In the genomic region with DNA sequence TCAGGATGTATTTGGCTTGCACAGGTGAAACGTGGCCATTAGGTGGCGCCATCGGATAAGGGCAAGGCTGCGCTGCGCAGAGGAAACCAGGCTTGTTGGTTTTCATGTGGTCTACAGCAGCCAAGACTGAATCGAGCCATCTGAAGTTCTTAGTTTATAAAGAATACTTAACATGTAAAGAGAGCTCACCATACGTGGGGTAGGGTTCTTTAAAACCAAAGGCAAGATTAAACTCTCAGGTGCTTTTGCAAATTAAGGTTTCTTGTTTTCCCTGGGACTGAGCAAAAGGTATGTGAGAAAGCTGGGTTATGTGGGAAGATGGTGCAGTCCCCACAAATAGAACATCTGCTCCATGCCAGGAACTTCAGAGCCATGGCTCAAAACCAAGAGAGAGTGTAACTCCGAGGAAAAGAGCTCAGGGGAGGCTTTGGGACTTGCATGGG, we compare ENCODE assay signal across 8 cellular contexts. TPM values are rescaled to one million over a fixed set of nuclear protein-coding genes. Genes with fewer than 3 reads are reported as not detected.
A peak's percentile ranks its signal among the peaks of the same experiment; 100 is the strongest.
DNase-seq lines count a peak whose midpoint lies in the region; ATAC-seq, FAIRE-seq and TF ChIP-seq lines count a peak whose summit lies in the region.

No MANE protein-coding gene starts in this region.

- H3K27me3 ChIP-seq in endothelial cell of umbilical vein (ENCODE audit: control insufficient read depth in 2 of 2, insufficient read depth in 2 of 2, low read length in 2 of 2), result no peaks in the 10 kb centered on the region

- no peak overlapping the region for H3K9ac ChIP-seq in endothelial cell of umbilical vein (replicated peaks; ENCODE audit: extremely low read depth, insufficient read depth, low read length)

- no peaks in the 10 kb centered on the region for H3K36me3 ChIP-seq in endothelial cell of umbilical vein (ENCODE audit: control insufficient read depth in 2 of 2, extremely low read depth in 1 of 2, insufficient read depth in 2 of 2, low read length in 2 of 2)

- H4K20me1 ChIP-seq in endothelial cell of umbilical vein (replicated peaks; ENCODE audit: control insufficient read depth, extremely low read depth, insufficient read depth, low read length), result no peaks in the 10 kb centered on the region

- CTCF ChIA-PET in activated CD8-positive, alpha-beta memory T cell treated with anti-CD3 and anti-CD28 coated beads, Interleukin-2, amount 10 ng/mL, durations not matched to agents 7 days and 5 days (lab: Charles Lee), result interaction anchor here (0.6 to 4.8 kb wide), 77 partner anchors 8 to 791 kb away, joined by 3 to 93 read pairs (median 4); partner anchors contain the start of genes EXOSC10, FBXO6, MTOR and SRM
- CTCF ChIA-PET in endothelial cell of umbilical vein (lab: Charles Lee), result interaction anchor here (0.5 to 4.8 kb wide), 80 partner anchors 9 to 1042 kb away, joined by 3 to 373 read pairs (median 4); partner anchors contain the start of genes ANGPTL7, EXOSC10, FBXO6 and MASP2

- H3K79me2 ChIP-seq in endothelial cell of umbilical vein (ENCODE audit: control insufficient read depth, insufficient read depth, low read length), result no peaks in the 10 kb centered on the region

- DNase-seq in HuH-7 (ENCODE audit: low spot score), result peak; percentile 83
- peak; percentile 70 for DNase-seq in NOMO-1 treated with dmso at 0.1 percent for 144 hours (lab: John Stamatoyannopoulos, UW; ENCODE audit: unreplicated experiment)
- peak; percentile 92 for DNase-seq in activated CD8-positive, alpha-beta memory T cell treated with anti-CD3 and anti-CD28 coated beads, Interleukin-2, amount 10 ng/mL, durations not matched to agents 7 days and 5 days
- peak; percentile 87 for DNase-seq in endothelial cell of umbilical vein (ENCODE audit: low read depth, low spot score)
- peak; percentile 83 for DNase-seq in middle frontal gyrus (ENCODE audit: extremely low spot score, low spot score)
- DNase-seq in stimulated activated CD8-positive, alpha-beta memory T cell treated with anti-CD3 and anti-CD28 coated beads, Interleukin-4, amount 100 ng/mL, for 1 hour (ENCODE audit: low read depth in 2 of 2, low spot score in 1 of 2), result peak; percentile 78 to 82

- H3K4me3 ChIP-seq in endothelial cell of umbilical vein (replicated peaks in 1 of 3; ENCODE audit: insufficient read depth in 1 of 3, low read depth in 1 of 3, low read length in 3 of 3), result no peak overlapping the region

- dilution Hi-C loops in endothelial cell of umbilical vein (cut with MboI; ENCODE audit: extremely low pct_ligation_motif_present, low sequenced_read_pairs), result no loop called here

- no peaks in the 10 kb centered on the region for H3K36me3 Mint-ChIP-seq in activated CD8-positive, alpha-beta memory T cell treated with anti-CD3 and anti-CD28 coated beads, Interleukin-2, amount 10 ng/mL, durations not matched to agents 7 days and 5 days

- H3K27ac ChIP-seq in endothelial cell of umbilical vein (ENCODE audit: insufficient read depth, low read depth, low read length), result no peak overlapping the region

- peaks cover 9% of the 10 kb centered on the region for H3K4me1 Mint-ChIP-seq in activated CD8-positive, alpha-beta memory T cell treated with anti-CD3 and anti-CD28 coated beads, Interleukin-2, amount 10 ng/mL, durations not matched to agents 7 days and 5 days

- H3K4me2 ChIP-seq in endothelial cell of umbilical vein (ENCODE audit: insufficient read depth, low read length), result no peak overlapping the region

- peak; percentile 97 for ATAC-seq in activated CD8-positive, alpha-beta memory T cell treated with anti-CD3 and anti-CD28 coated beads, Interleukin-2, amount 10 ng/mL, durations not matched to agents 7 days and 5 days
- ATAC-seq in HG03025 (IDR thresholded peaks at IDR 0.05; ENCODE audit: low FRiP score, unreplicated experiment), result no peak

- H3K9me3 Mint-ChIP-seq in activated CD8-positive, alpha-beta memory T cell treated with anti-CD3 and anti-CD28 coated beads, Interleukin-2, amount 10 ng/mL, durations not matched to agents 7 days and 5 days (ENCODE audit: low read depth), result no peaks in the 10 kb centered on the region

- TF ChIP-seq CTCF in endothelial cell of umbilical vein (IDR thresholded peaks at IDR 0.05; ENCODE audit: extremely low read depth in 1 of 2, insufficient read depth in 1 of 2, low read depth in 1 of 2, low read length in 2 of 2), result peak; percentile 94

- POLR2A ChIA-PET in endothelial cell of umbilical vein (lab: Charles Lee), result interaction anchor here (0.5 to 0.8 kb wide), 3 partner anchors 199 to 608 kb away, joined by 3 read pairs; no protein-coding TSS in a partner anchor

- no TSS peak for BruUV-seq in endothelial cell of umbilical vein (replicated peaks; lab: Mats Ljungman, UMichigan)

- H2AFZ ChIP-seq in endothelial cell of umbilical vein (ENCODE audit: low read depth, low read length), result no peak overlapping the region

- TF ChIP-seq POLR2A in endothelial cell of umbilical vein (IDR thresholded peaks at IDR 0.05; ENCODE audit: low read depth, low read length), result no peak

- intact Hi-C loops in endothelial cell of umbilical vein (cut with micrococcal nuclease), result loop anchor here (1.0 kb wide), 3 partner anchors 23 to 605 kb away; partner anchors contain the start of gene SRM

- H3K27ac Mint-ChIP-seq in activated CD8-positive, alpha-beta memory T cell treated with anti-CD3 and anti-CD28 coated beads, Interleukin-2, amount 10 ng/mL, durations not matched to agents 7 days and 5 days, result no peak overlapping the region

- no peaks in the 10 kb centered on the region for H3K9me3 ChIP-seq in endothelial cell of umbilical vein (replicated peaks; ENCODE audit: control insufficient read depth, insufficient read depth, low read length)

- peaks cover 5% of the 10 kb centered on the region for H3K27me3 Mint-ChIP-seq in activated CD8-positive, alpha-beta memory T cell treated with anti-CD3 and anti-CD28 coated beads, Interleukin-2, amount 10 ng/mL, durations not matched to agents 7 days and 5 days

- no peaks in the 10 kb centered on the region for H3K4me1 ChIP-seq in endothelial cell of umbilical vein (ENCODE audit: control insufficient read depth, extremely low read depth, insufficient read depth, low read length)

- H3K9me1 ChIP-seq in endothelial cell of umbilical vein (replicated peaks; ENCODE audit: control insufficient read depth, extremely low read depth, insufficient read depth, low read length), result no peaks in the 10 kb centered on the region

- FAIRE-seq in G401.6 (lab: Jason Lieb, UNC), result peak; percentile 97
- peak; percentile 97 for FAIRE-seq in endothelial cell of umbilical vein (lab: Jason Lieb, UNC)

- H3K4me3 Mint-ChIP-seq in activated CD8-positive, alpha-beta memory T cell treated with anti-CD3 and anti-CD28 coated beads, Interleukin-2, amount 10 ng/mL, durations not matched to agents 7 days and 5 days, result no peak overlapping the region

TF ChIP-seq in endothelial cell of umbilical vein, 7 proteins besides CTCF, POLR2A, EP300 and RAD21:
- TF ChIP-seq FOS (IDR thresholded peaks at IDR 0.05; ENCODE audit: borderline replicate concordance, insufficient read depth, low read length), result no peak
- no peak for TF ChIP-seq JUN (IDR thresholded peaks at IDR 0.05; ENCODE audit: borderline replicate concordance, insufficient read depth, insufficient read length, low read depth)
- no peak for TF ChIP-seq MYC (IDR thresholded peaks at IDR 0.05; ENCODE audit: low read depth, low read length)
- TF ChIP-seq POLR2AphosphoS5 (IDR thresholded peaks at IDR 0.05; ENCODE audit: insufficient read depth, low read depth, low read length), result no peak
- no peak for TF ChIP-seq GATA2 (IDR thresholded peaks at IDR 0.05; ENCODE audit: insufficient read depth, insufficient read length, low read depth, low read length)
- TF ChIP-seq, protein P1, sequence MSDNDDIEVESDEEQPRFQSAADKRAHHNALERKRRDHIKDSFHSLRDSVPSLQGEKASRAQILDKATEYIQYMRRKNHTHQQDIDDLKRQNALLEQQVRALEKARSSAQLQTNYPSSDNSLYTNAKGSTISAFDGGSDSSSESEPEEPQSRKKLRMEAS (IDR thresholded peaks at IDR 0.05; ENCODE audit: insufficient read depth, insufficient read length), result no peak

RNA-seq across cellular contexts. Expression of gene MASP2, which starts 9.3 kb away (rescaled TPM):
- not detected for total RNA-seq in activated CD8-positive, alpha-beta memory T cell treated with anti-CD3 and anti-CD28 coated beads, Interleukin-2, amount 10 ng/mL, durations not matched to agents 7 days and 5 days
- total RNA-seq in endothelial cell of umbilical vein, result 0.53 and 0.92 TPM in 2 replicates
- not detected in 2 replicates for polyA plus RNA-seq in endothelial cell of umbilical vein
- 0.03 TPM in 1 of 2 replicates, not detected in the other for polyA plus RNA-seq in endothelial cell of umbilical vein (2011; cell fraction: cytosol; rRNA removed)
- polyA plus RNA-seq in endothelial cell of umbilical vein (2011; cell fraction: nucleus; rRNA removed), result 0.10 and 0.18 TPM in 2 replicates
- polyA plus RNA-seq in endothelial cell of umbilical vein (2012), result 1.3 and 1.4 TPM in 2 replicates
- polyA minus RNA-seq in endothelial cell of umbilical vein, result not detected in 2 replicates
- polyA minus RNA-seq in endothelial cell of umbilical vein (2011; cell fraction: cytosol; rRNA and poly(A)+ RNA removed), result not detected
- polyA minus RNA-seq in endothelial cell of umbilical vein (2011; cell fraction: nucleus; rRNA and poly(A)+ RNA removed), result 0.19 TPM in 2 replicates

RNA-seq across cellular contexts. Expression of gene SRM, which starts 22.1 kb away (rescaled TPM):
- total RNA-seq in activated CD8-positive, alpha-beta memory T cell treated with anti-CD3 and anti-CD28 coated beads, Interleukin-2, amount 10 ng/mL, durations not matched to agents 7 days and 5 days, result 100 to 1,000 TPM; 136 to 150 TPM
- total RNA-seq in endothelial cell of umbilical vein, result 167 and 172 TPM in 2 replicates
- 81.3 and 84.0 TPM in 2 replicates for polyA plus RNA-seq in endothelial cell of umbilical vein
- polyA plus RNA-seq in endothelial cell of umbilical vein (2011; cell fraction: cytosol; rRNA removed), result 149 and 153 TPM in 2 replicates
- polyA plus RNA-seq in endothelial cell of umbilical vein (2011; cell fraction: nucleus; rRNA removed), result 53.3 and 61.3 TPM in 2 replicates
- 161 and 170 TPM in 2 replicates for polyA plus RNA-seq in endothelial cell of umbilical vein (2012)
- 52.6 and 67.3 TPM in 2 replicates for polyA minus RNA-seq in endothelial cell of umbilical vein
- 169 TPM for polyA minus RNA-seq in endothelial cell of umbilical vein (2011; cell fraction: cytosol; rRNA and poly(A)+ RNA removed)
- 22.8 and 25.1 TPM in 2 replicates for polyA minus RNA-seq in endothelial cell of umbilical vein (2011; cell fraction: nucleus; rRNA and poly(A)+ RNA removed)

RNA-seq across cellular contexts. Expression of gene TARDBP, which starts 25.3 kb away (rescaled TPM):
- 100 to 1,000 TPM; 175 to 184 TPM for total RNA-seq in activated CD8-positive, alpha-beta memory T cell treated with anti-CD3 and anti-CD28 coated beads, Interleukin-2, amount 10 ng/mL, durations not matched to agents 7 days and 5 days
- 171 and 183 TPM in 2 replicates for total RNA-seq in endothelial cell of umbilical vein
- 69.0 and 106 TPM in 2 replicates for polyA plus RNA-seq in endothelial cell of umbilical vein
- 94.9 and 100 TPM in 2 replicates for polyA plus RNA-seq in endothelial cell of umbilical vein (2011; cell fraction: cytosol; rRNA removed)
- polyA plus RNA-seq in endothelial cell of umbilical vein (2011; cell fraction: nucleus; rRNA removed), result 150 and 276 TPM in 2 replicates
- 173 and 224 TPM in 2 replicates for polyA plus RNA-seq in endothelial cell of umbilical vein (2012)
- 92.0 and 117 TPM in 2 replicates for polyA minus RNA-seq in endothelial cell of umbilical vein
- 110 TPM for polyA minus RNA-seq in endothelial cell of umbilical vein (2011; cell fraction: cytosol; rRNA and poly(A)+ RNA removed)
- polyA minus RNA-seq in endothelial cell of umbilical vein (2011; cell fraction: nucleus; rRNA and poly(A)+ RNA removed), result 112 and 120 TPM in 2 replicates
